18 cellular contexts compared by ENCODE assay signal in genomic region chr1:94697839-94698238, GRCh38.
A peak's percentile ranks its signal among the peaks of the same experiment; 100 is the strongest.
DNase-seq lines count a peak whose midpoint lies in the region; ATAC-seq, FAIRE-seq and TF ChIP-seq lines count a peak whose summit lies in the region.
"Had no signal": no experiment of that assay in that cellular context is flagged by ENCODE, and none has a peak within 500 bp of the region (broad histone marks: within the 10 kb centered on the region; RNA-seq: fewer than 3 reads in every experiment).

No MANE protein-coding gene starts in this region.

- no peak overlapping the region for H3K23ac ChIP-seq in H9 (ENCODE audit: insufficient read length, low read depth, low read length)

- 0% methylated on average over 5 of the region's 5 CpGs for WGBS in HepG2 (ENCODE audit: low lambda C conversion rate)
- 36% methylated on average over 4 of the region's 5 CpGs for whole genome bisulfite sequencing in right lobe of liver (ENCODE audit: insufficient coverage, low coverage, low lambda C conversion rate, missing lambda C conversion rate)
- WGBS in H9 (ENCODE audit: extremely low coverage, insufficient read length, low lambda C conversion rate): no CpG with 5 or more reads among the region's 5 CpGs

- POLR2A ChIA-PET in HepG2 (lab: Yijun Ruan, JAX): interaction anchor here (1.2 to 2.7 kb wide), 4 partner anchors 16 to 156 kb away, joined by 3 to 8 read pairs (median 6); partner anchors contain the start of gene F3

- no peaks in the 10 kb centered on the region for H3K23me2 ChIP-seq in H9 (ENCODE audit: insufficient read length, low read depth, low read length, poor library complexity, severe bottlenecking)

- TF ChIP-seq CTCF in HepG2 (CRISPR knock-in tag; IDR thresholded peaks at IDR 0.05): no peak
- TF ChIP-seq CTCF in right lobe of liver (IDR thresholded peaks at IDR 0.05): no peak
- TF ChIP-seq CTCF in H9 (conservative IDR thresholded peaks at IDR 0.05): no peak

- intact Hi-C loops in HepG2 (cut with micrococcal nuclease; ENCODE audit: unreplicated experiment): loop anchor here (2.0 to 10.0 kb wide), 2 partner anchors 105 to 143 kb away; no protein-coding TSS in a partner anchor
- intact Hi-C loops in right lobe of liver (cut with DNase I): no loop called here

- no peak overlapping the region for H4K8ac ChIP-seq in H9 (replicated peaks; ENCODE audit: insufficient read length, low read depth, low read length)

- H3K18ac ChIP-seq in H9 (ENCODE audit: insufficient read length, low read depth, low read length): no peak overlapping the region

- H3K79me1 ChIP-seq in H9 (ENCODE audit: insufficient read depth, low read depth, low read length, poor library complexity, severe bottlenecking): no peaks in the 10 kb centered on the region

- FAIRE-seq in HepG2 (lab: Jason Lieb, UNC) (peak; percentile 46), urothelium cell line (lab: Jason Lieb, UNC) (no peak)
- FAIRE-seq: G401.6 had no signal

- no TSS peak for BruUV-seq in HepG2 (replicated peaks; lab: Mats Ljungman, UMichigan)

- peaks cover 22 to 23% of the 10 kb centered on the region in 2 experiments for H3K4me1 Mint-ChIP-seq in H9
- H3K4me1 Mint-ChIP-seq: CD4-positive, CD25-positive, alpha-beta regulatory T cell had no signal

- H3K4me3 ChIP-seq in HepG2 (replicated peaks in 1 of 3; ENCODE audit: insufficient read depth in 1 of 3, low read depth in 2 of 3, low read length in 3 of 3) (peak overlapping the region in 2 of 3 experiments; percentile 10 to 14; a peak in 2 of 6 replicates), right lobe of liver (no peak overlapping the region)
- H3K4me3 ChIP-seq: coronary artery had no signal

- H3K27me3 Mint-ChIP-seq in H9 (ENCODE audit: low read depth): no peaks in the 10 kb centered on the region; the same call in 1 of the 2 replicates

- no peak overlapping the region; a peak in 1 of 7 replicates for H3K27ac Mint-ChIP-seq in H9
- H3K27ac Mint-ChIP-seq: CD4-positive, CD25-positive, alpha-beta regulatory T cell had no signal

- no peak overlapping the region for H2BK5ac ChIP-seq in H9 (ENCODE audit: insufficient read length, low read length)

- no peak overlapping the region for H2BK120ac ChIP-seq in H9 (ENCODE audit: low read depth, low read length, poor library complexity, severe bottlenecking)

- no peak overlapping the region for H2AK5ac ChIP-seq in H9 (ENCODE audit: insufficient read length, low read length)

- CTCF ChIA-PET in HepG2 (lab: Yijun Ruan, JAX; ENCODE audit: low intra/inter-chr PET ratio, low total read pairs): interaction anchor here (1.6 kb wide), 1 partner anchor 105 kb away, joined by 5 read pairs; no protein-coding TSS in a partner anchor

- H3K4me1 ChIP-seq in HepG2 (ENCODE audit: insufficient read depth, low read length): peaks cover 60% of the 10 kb centered on the region
- no peaks in the 10 kb centered on the region for H3K4me1 ChIP-seq in right lobe of liver
- H3K4me1 ChIP-seq in H9 (ENCODE audit: insufficient read depth, low read length): no peaks in the 10 kb centered on the region; the same call in 1 of the 2 replicates

- H3K9ac ChIP-seq in HepG2 (ENCODE audit: insufficient read depth, low read depth, low read length) (peak overlapping the region; percentile 56), H9 (ENCODE audit: extremely low read depth, insufficient read length, low read length) (no peak overlapping the region)

- no peak overlapping the region for H3T11ph ChIP-seq in H9 (ENCODE audit: low read length)

- H3K4me2 ChIP-seq in HepG2 (ENCODE audit: low read depth, low read length) (peak overlapping the region; percentile 64), H9 (ENCODE audit: insufficient read depth, insufficient read length, low read length) (no peak overlapping the region)

- H3K27ac ChIP-seq in HepG2 (ENCODE audit: extremely low read length, insufficient read depth, low read length) (peak overlapping the region; percentile 78), right lobe of liver (no peak overlapping the region), epithelial cell of prostate (peak overlapping the region; percentile 31), H9 (ENCODE audit: insufficient read length, low read depth, low read length) (no peak overlapping the region)
- H3K27ac ChIP-seq: coronary artery, WERI-Rb-1 had no signal

- H3K79me2 ChIP-seq in HepG2 (ENCODE audit: insufficient read depth, low read length): no peaks in the 10 kb centered on the region
- no peaks in the 10 kb centered on the region for H3K79me2 ChIP-seq in H9 (ENCODE audit: insufficient read depth, low read length)

- DNase-seq in HepG2 (ENCODE audit: low spot score): peak; percentile 91
- DNase-seq in right lobe of liver: no peak
- DNase-seq in NCI-H2196 treated with DMSO at 0.1 percent for 48 hours (lab: John Stamatoyannopoulos, UW; ENCODE audit: unreplicated experiment): peak; percentile 15
- no peak for DNase-seq in epithelial cell of prostate (ENCODE audit: low read depth, low spot score)
- DNase-seq in cerebellum (ENCODE audit: low spot score): no peak
- no peak for DNase-seq in urothelium cell line (ENCODE audit: low spot score)
- no peak for DNase-seq in H9
- DNase-seq: 8988T; activated gamma-delta T cell; CD4-positive, CD25-positive, alpha-beta regulatory T cell; left cardiac atrium; NCI-H1048; posterior cingulate gyrus; stimulated activated CD4-positive, alpha-beta T cell treated with anti-CD3 and anti-CD28 coated beads, Interleukin-15, amount 100 ng/mL, for 24 hours; WERI-Rb-1 had no signal

- peak in 1 of 2 experiments; percentile 86; a peak in 2 of 4 replicates for TF ChIP-seq EP300 in HepG2 (IDR thresholded peaks at IDR 0.05; ENCODE audit: low read depth in 2 of 2, low read length in 2 of 2)
- peak; percentile 27; the same call in 1 of the 2 replicates for TF ChIP-seq EP300 in HepG2 (CRISPR knock-in tag; IDR thresholded peaks at IDR 0.05; ENCODE audit: borderline replicate concordance)

- no peaks in the 10 kb centered on the region for H3K27me3 ChIP-seq in HepG2 (ENCODE audit: control insufficient read depth in 1 of 2, insufficient read depth in 2 of 2, low read length in 2 of 2)
- no peaks in the 10 kb centered on the region for H3K27me3 ChIP-seq in right lobe of liver
- H3K27me3 ChIP-seq in H9 (ENCODE audit: insufficient read depth, low read length): no peaks in the 10 kb centered on the region

- no peak overlapping the region for H2AFZ ChIP-seq in HepG2 (ENCODE audit: low read length)
- H2AFZ ChIP-seq in H9 (ENCODE audit: low read length): no peak overlapping the region

- peak; percentile 63 for ATAC-seq in HepG2
- no peak for ATAC-seq in right lobe of liver
- no peak for ATAC-seq in GM19455 (IDR thresholded peaks at IDR 0.05; ENCODE audit: unreplicated experiment)
- ATAC-seq: left cardiac atrium had no signal

- H3K36me3 Mint-ChIP-seq in H9 (ENCODE audit: insufficient read depth in 1 of 3, low read depth in 3 of 3): peaks cover 0 to 5% (median 2%) of the 10 kb centered on the region in 3 experiments; a peak in 4 of 7 replicates
- H3K36me3 Mint-ChIP-seq: CD4-positive, CD25-positive, alpha-beta regulatory T cell had no signal

- TF ChIP-seq POLR2A in HepG2 (IDR thresholded peaks at IDR 0.05; ENCODE audit: insufficient read depth in 1 of 2, low read depth in 2 of 2, low read length in 2 of 2): no peak
- TF ChIP-seq POLR2A in right lobe of liver (IDR thresholded peaks at IDR 0.05): no peak

- no peak overlapping the region for H3K4me3 Mint-ChIP-seq in H9
- H3K4me3 Mint-ChIP-seq: CD4-positive, CD25-positive, alpha-beta regulatory T cell had no signal

- no peak overlapping the region for H2BK12ac ChIP-seq in H9 (ENCODE audit: insufficient read length, low read depth, low read length)

- no peak overlapping the region for H4K91ac ChIP-seq in H9 (ENCODE audit: insufficient read length, low read depth, low read length)

- H4K20me1 ChIP-seq in HepG2 (ENCODE audit: insufficient read depth, low read length) (no peaks in the 10 kb centered on the region), H9 (ENCODE audit: control insufficient read depth, insufficient read depth, insufficient read length) (no peaks in the 10 kb centered on the region)

- H3K36me3 ChIP-seq in HepG2 (replicated peaks in 1 of 2; ENCODE audit: control insufficient read depth in 1 of 2, insufficient read depth in 2 of 2, low read length in 2 of 2) (no peaks in the 10 kb centered on the region), right lobe of liver (no peaks in the 10 kb centered on the region)
- H3K36me3 ChIP-seq: WERI-Rb-1 had no signal

- no peaks in the 10 kb centered on the region; a peak in 1 of 5 replicates for H3K9me3 Mint-ChIP-seq in H9

- no peaks in the 10 kb centered on the region for H3K9me3 ChIP-seq in HepG2 (ENCODE audit: low read length)
- H3K9me3 ChIP-seq in right lobe of liver: peaks cover 0 to 3% (median 0%) of the 10 kb centered on the region in 4 donors
- H3K9me3 ChIP-seq in H9 (ENCODE audit: control insufficient read depth, low read depth, low read length): no peaks in the 10 kb centered on the region

- no peak overlapping the region for H3K14ac ChIP-seq in H9 (ENCODE audit: insufficient read depth, low read length)

- H3K4ac ChIP-seq in H9 (ENCODE audit: low read depth, low read length): no peak overlapping the region

- in situ Hi-C loops in HepG2 (cut with HindIII; ENCODE audit: extremely low pct_ligation_motif_present, low pct_unique_long_range_greater_than_20kb): no loop called here

- no peak for TF ChIP-seq RAD21 in HepG2 (CRISPR knock-in tag; IDR thresholded peaks at IDR 0.05)

- no peak overlapping the region for H4K5ac ChIP-seq in H9 (ENCODE audit: insufficient read length, low read depth, low read length)

- no peak overlapping the region for H2BK20ac ChIP-seq in H9 (ENCODE audit: low read depth, low read length, poor library complexity, severe bottlenecking)

- no peak overlapping the region for H2BK15ac ChIP-seq in H9 (ENCODE audit: low read depth, low read length)

- H3K56ac ChIP-seq in H9 (ENCODE audit: insufficient read length, low read depth, low read length): no peak overlapping the region

TF ChIP-seq in HepG2, 621 proteins besides CTCF, POLR2A, EP300 and RAD21 (continues in another document):
- 0 out of 2 replicates have a peak, but pooled peaks have one; percentile 15 for TF ChIP-seq LCORL (IDR thresholded peaks at IDR 0.05)
- no peak for TF ChIP-seq LCORL (CRISPR knock-in tag; IDR thresholded peaks at IDR 0.05)
- peak; percentile 86; the same call in 1 of the 2 replicates for TF ChIP-seq JUN (CRISPR knock-in tag; IDR thresholded peaks at IDR 0.05)
- TF ChIP-seq RCOR2 (CRISPR knock-in tag; IDR thresholded peaks at IDR 0.05): peak; percentile 51; the same call in 1 of the 2 replicates
- peak; percentile 85 for TF ChIP-seq FOXA1 (IDR thresholded peaks at IDR 0.05)
- peak; percentile 72 for TF ChIP-seq FOXA1 (CRISPR knock-in tag; IDR thresholded peaks at IDR 0.05)
- TF ChIP-seq PHF21A (CRISPR knock-in tag; IDR thresholded peaks at IDR 0.05): peak; percentile 73; the same call in 1 of the 2 replicates

Comparison
In these comparisons a context has a peak if more than half of its experiments do, and no peak if none do; other contexts are left out.
1. DNase-seq: peak in HepG2 (single experiment) and NCI-H2196 treated with DMSO at 0.1 percent for 48 hours (single experiment); none in right lobe of liver (0 of 3), epithelial cell of prostate (single experiment), cerebellum (single experiment), urothelium cell line (single experiment) and H9 (single experiment).
2. H3K27ac ChIP-seq: peak in HepG2 (single experiment) and epithelial cell of prostate (single experiment); none in right lobe of liver (0 of 3) and H9 (single experiment).
3. H3K4me3 ChIP-seq: peak in HepG2 (2 of 3); none in right lobe of liver (0 of 3).